ENCODE assay signal across 22 cellular contexts in genomic region chr2:14569294-14569693, GRCh38.
"Had no signal": no experiment of that assay in that cellular context is flagged by ENCODE, and none has a peak within 500 bp of the region (broad histone marks: within the 10 kb centered on the region; RNA-seq: fewer than 3 reads in every experiment).

No MANE protein-coding gene starts in this region.

- ATAC-seq: activated CD8-positive, alpha-beta memory T cell treated with anti-CD3 and anti-CD28 coated beads, Interleukin-2, amount 10 ng/mL, durations not matched to agents 7 days and 5 days; body of pancreas; left lung; stimulated activated naive CD8-positive, alpha-beta T cell treated with anti-CD3 and anti-CD28 coated beads, Interleukin-15, amount 100 ng/mL, for 72 hours had no signal

- DNase-seq: activated CD4-positive, alpha-beta memory T cell treated with anti-CD3 and anti-CD28 coated beads, Interleukin-2, amount 10 ng/mL, durations not matched to agents 7 days and 5 days; activated CD4-positive, alpha-beta T cell treated with anti-CD3 and anti-CD28 coated beads for 48 hours; activated CD4-positive, CD25-positive, alpha-beta regulatory T cell; activated CD8-positive, alpha-beta memory T cell treated with anti-CD3 and anti-CD28 coated beads, Interleukin-2, amount 10 ng/mL, durations not matched to agents 7 days and 5 days; activated naive CD4-positive, alpha-beta T cell treated with Interleukin-2 at 50 U/mL for 16 hours; activated naive CD8-positive, alpha-beta T cell treated with anti-CD3 and anti-CD28 coated beads, Interleukin-2, amount 10 ng/mL, durations not matched to agents 7 days and 5 days; amygdala; body of pancreas; central memory CD4-positive, alpha-beta T cell; hippocampal formation; islet precursor cell; left lung; midbrain; stimulated activated CD4-positive, alpha-beta T cell treated with anti-CD3 and anti-CD28 coated beads, Interleukin-2, amount 100 ng/mL, for 48 hours; stimulated activated naive CD8-positive, alpha-beta T cell treated with anti-CD3 and anti-CD28 coated beads, Interleukin-15, amount 100 ng/mL, for 72 hours had no signal

- H3K4me3 Mint-ChIP-seq: activated CD4-positive, alpha-beta memory T cell treated with anti-CD3 and anti-CD28 coated beads, Interleukin-2, amount 10 ng/mL, durations not matched to agents 7 days and 5 days; activated CD8-positive, alpha-beta memory T cell treated with anti-CD3 and anti-CD28 coated beads, Interleukin-2, amount 10 ng/mL, durations not matched to agents 7 days and 5 days; activated naive CD8-positive, alpha-beta T cell treated with anti-CD3 and anti-CD28 coated beads, Interleukin-2, amount 10 ng/mL, durations not matched to agents 7 days and 5 days; stimulated activated naive CD8-positive, alpha-beta T cell treated with anti-CD3 and anti-CD28 coated beads, Interleukin-15, amount 100 ng/mL, for 72 hours had no signal

- H3K9me3 ChIP-seq: body of pancreas, esophagus muscularis mucosa, left lung, right atrium auricular region, suprapubic skin, vagina had no signal

- H3K27ac ChIP-seq: body of pancreas, coronary artery, esophagus muscularis mucosa, left lung, right atrium auricular region, suprapubic skin, vagina had no signal

- H3K4me1 Mint-ChIP-seq: activated CD4-positive, alpha-beta memory T cell treated with anti-CD3 and anti-CD28 coated beads, Interleukin-2, amount 10 ng/mL, durations not matched to agents 7 days and 5 days; activated CD8-positive, alpha-beta memory T cell treated with anti-CD3 and anti-CD28 coated beads, Interleukin-2, amount 10 ng/mL, durations not matched to agents 7 days and 5 days; activated naive CD8-positive, alpha-beta T cell treated with anti-CD3 and anti-CD28 coated beads, Interleukin-2, amount 10 ng/mL, durations not matched to agents 7 days and 5 days; stimulated activated naive CD8-positive, alpha-beta T cell treated with anti-CD3 and anti-CD28 coated beads, Interleukin-15, amount 100 ng/mL, for 72 hours had no signal

- H3K4me3 ChIP-seq: body of pancreas, coronary artery, esophagus muscularis mucosa, left lung, right atrium auricular region, suprapubic skin, vagina had no signal

- H3K9me3 Mint-ChIP-seq: activated CD4-positive, alpha-beta memory T cell treated with anti-CD3 and anti-CD28 coated beads, Interleukin-2, amount 10 ng/mL, durations not matched to agents 7 days and 5 days; activated naive CD8-positive, alpha-beta T cell treated with anti-CD3 and anti-CD28 coated beads, Interleukin-2, amount 10 ng/mL, durations not matched to agents 7 days and 5 days; stimulated activated naive CD8-positive, alpha-beta T cell treated with anti-CD3 and anti-CD28 coated beads, Interleukin-15, amount 100 ng/mL, for 72 hours had no signal

- H3K36me3 ChIP-seq: esophagus muscularis mucosa, left lung, right atrium auricular region, suprapubic skin, vagina had no signal

- H3K27me3 Mint-ChIP-seq: activated CD4-positive, alpha-beta memory T cell treated with anti-CD3 and anti-CD28 coated beads, Interleukin-2, amount 10 ng/mL, durations not matched to agents 7 days and 5 days; activated CD8-positive, alpha-beta memory T cell treated with anti-CD3 and anti-CD28 coated beads, Interleukin-2, amount 10 ng/mL, durations not matched to agents 7 days and 5 days; activated naive CD8-positive, alpha-beta T cell treated with anti-CD3 and anti-CD28 coated beads, Interleukin-2, amount 10 ng/mL, durations not matched to agents 7 days and 5 days; progenitor cell of endocrine pancreas; stimulated activated naive CD8-positive, alpha-beta T cell treated with anti-CD3 and anti-CD28 coated beads, Interleukin-15, amount 100 ng/mL, for 72 hours had no signal

- H3K27ac Mint-ChIP-seq: activated CD4-positive, alpha-beta memory T cell treated with anti-CD3 and anti-CD28 coated beads, Interleukin-2, amount 10 ng/mL, durations not matched to agents 7 days and 5 days; activated CD8-positive, alpha-beta memory T cell treated with anti-CD3 and anti-CD28 coated beads, Interleukin-2, amount 10 ng/mL, durations not matched to agents 7 days and 5 days; activated naive CD8-positive, alpha-beta T cell treated with anti-CD3 and anti-CD28 coated beads, Interleukin-2, amount 10 ng/mL, durations not matched to agents 7 days and 5 days; activated T-helper 2 cell treated with anti-CD3 and anti-CD28 coated beads, Interferon-gamma antibody, Interleukin-2, Interleukin-4, amounts not matched to agents 10 μg/mL and 5 μg/mL and 100 μg/mL, durations not matched to agents 14 hours and 24 hours and 36 hours; stimulated activated naive CD8-positive, alpha-beta T cell treated with anti-CD3 and anti-CD28 coated beads, Interleukin-15, amount 100 ng/mL, for 72 hours had no signal

- H3K4me1 ChIP-seq: esophagus muscularis mucosa, left lung, right atrium auricular region, vagina had no signal

- H3K27me3 ChIP-seq: body of pancreas, esophagus muscularis mucosa, left lung, right atrium auricular region, suprapubic skin, vagina had no signal

- H3K36me3 Mint-ChIP-seq: activated CD8-positive, alpha-beta memory T cell treated with anti-CD3 and anti-CD28 coated beads, Interleukin-2, amount 10 ng/mL, durations not matched to agents 7 days and 5 days; activated naive CD8-positive, alpha-beta T cell treated with anti-CD3 and anti-CD28 coated beads, Interleukin-2, amount 10 ng/mL, durations not matched to agents 7 days and 5 days had no signal
